8 cellular contexts compared by ENCODE assay signal in genomic region chr14:77375973-77376372, GRCh38. TPM values are rescaled to one million over a fixed set of nuclear protein-coding genes. Genes with fewer than 3 reads are reported as not detected.
DNase-seq lines count a peak whose midpoint lies in the region; ATAC-seq and TF ChIP-seq lines count a peak whose summit lies in the region.

No MANE protein-coding gene starts in this region.

- peak overlapping the region; percentile 83 to 90 for H3K4me3 ChIP-seq in esophagus (ENCODE audit: low read depth in 1 of 2, low read length in 2 of 2)

- no peaks in the 10 kb centered on the region for H3K27me3 Mint-ChIP-seq in progenitor cell of endocrine pancreas

- 27 to 37% methylated on average over 7 of the region's 7 CpGs for WGBS in esophagus, 2 donors

- no peak for TF ChIP-seq CTCF in progenitor cell of endocrine pancreas (IDR thresholded peaks at IDR 0.05; ENCODE audit: unreplicated experiment)

- H3K4me3 Mint-ChIP-seq in progenitor cell of endocrine pancreas (ENCODE audit: low read depth): peak overlapping the region; percentile 88

- H3K9me3 Mint-ChIP-seq in progenitor cell of endocrine pancreas (ENCODE audit: low read depth): no peaks in the 10 kb centered on the region

- no peaks in the 10 kb centered on the region for H3K27me3 ChIP-seq in esophagus (ENCODE audit: control insufficient read depth in 1 of 2, insufficient read depth in 2 of 2, low read length in 2 of 2)

- H3K27ac Mint-ChIP-seq in progenitor cell of endocrine pancreas: peak overlapping the region; percentile 96

- peak; percentile 8 for DNase-seq in EL
- DNase-seq in NCI-H69 (lab: John Stamatoyannopoulos, UW): peak; percentile 61
- DNase-seq in progenitor cell of endocrine pancreas (ENCODE audit: low spot score, unreplicated experiment): no peak
- no peak for DNase-seq in putamen (ENCODE audit: low spot score)
- no peak for DNase-seq in NCI-H2029 (lab: John Stamatoyannopoulos, UW)

- H3K4me1 ChIP-seq in esophagus (ENCODE audit: control insufficient read depth in 2 of 2, insufficient read depth in 2 of 2, low read length in 1 of 2): peaks cover 2 to 3% of the 10 kb centered on the region in 2 donors

- H3K27ac ChIP-seq in esophagus (ENCODE audit: low read depth in 2 of 2, low read length in 1 of 2): no peak overlapping the region

- peaks cover 19% of the 10 kb centered on the region for H3K4me1 Mint-ChIP-seq in progenitor cell of endocrine pancreas (ENCODE audit: low read depth)

- ATAC-seq in GM21360 (IDR thresholded peaks at IDR 0.05; ENCODE audit: unreplicated experiment) (no peak), GM19328 (IDR thresholded peaks at IDR 0.05; ENCODE audit: unreplicated experiment) (no peak)

- H3K36me3 ChIP-seq in esophagus (ENCODE audit: control insufficient read depth in 2 of 2, insufficient read depth in 2 of 2, low read length in 1 of 2): no peaks in the 10 kb centered on the region

- H3K9me3 ChIP-seq in esophagus (ENCODE audit: control insufficient read depth in 2 of 2, insufficient read depth in 1 of 2, low read depth in 1 of 2, low read length in 1 of 2): no peaks in the 10 kb centered on the region

- peaks cover 3% of the 10 kb centered on the region for H3K36me3 Mint-ChIP-seq in progenitor cell of endocrine pancreas (ENCODE audit: insufficient read depth)

RNA-seq across cellular contexts. Expression of gene TMED8, which starts 0.9 kb away (rescaled TPM):
- polyA plus RNA-seq in esophagus: 1 to 10 TPM; 1.5 to 2.0 TPM
- 18.4 and 18.7 TPM in 2 replicates for total RNA-seq in progenitor cell of endocrine pancreas

RNA-seq across cellular contexts. Expression of gene SAMD15, which starts 1.2 kb away (rescaled TPM):
- under 1 TPM; 0.34 to 0.41 TPM for polyA plus RNA-seq in esophagus
- total RNA-seq in progenitor cell of endocrine pancreas: 9.5 and 10.7 TPM in 2 replicates

RNA-seq across cellular contexts. Expression of gene NOXRED1, which starts 47.4 kb away (rescaled TPM):
- polyA plus RNA-seq in esophagus: under 1 TPM; 0.09 to 0.22 TPM
- total RNA-seq in progenitor cell of endocrine pancreas: 1.2 and 1.8 TPM in 2 replicates

RNA-seq across cellular contexts. Expression of gene GSTZ1, which starts 55.1 kb away (rescaled TPM):
- polyA plus RNA-seq in esophagus: 10 to 100 TPM; 22.2 to 34.2 TPM
- 29.0 and 31.2 TPM in 2 replicates for total RNA-seq in progenitor cell of endocrine pancreas

RNA-seq across cellular contexts. Expression of gene POMT2, which starts 55.3 kb away (rescaled TPM):
- polyA plus RNA-seq in esophagus: 10 to 100 TPM in 1 of 2 donors, 1 to 10 TPM in 1; 5.8 to 11.5 TPM
- 65.5 and 66.9 TPM in 2 replicates for total RNA-seq in progenitor cell of endocrine pancreas

Comparison
In these comparisons a context has a peak if more than half of its experiments do, and no peak if none do; other contexts are left out.
1. DNase-seq: peak in EL (single experiment) and NCI-H69 (single experiment); none in progenitor cell of endocrine pancreas (single experiment), putamen (single experiment) and NCI-H2029 (single experiment).